In genomic region chr11:44861829-44862545, GRCh38 we compare ENCODE assay signal across 8 cellular contexts.
DNase-seq lines count a peak whose midpoint lies in the region; ATAC-seq and TF ChIP-seq lines count a peak whose summit lies in the region.

No MANE protein-coding gene starts in this region.

- intact Hi-C loops in PC-3 (cut with micrococcal nuclease) (loop anchor here (1.0 kb wide), 1 partner anchor 10 kb away; no protein-coding TSS in a partner anchor), ovary (cut with DNase I) (no loop called here)

- H3K27me3 ChIP-seq in PC-3 (ENCODE audit: low read length) = no peaks in the 10 kb centered on the region
- H3K27me3 ChIP-seq in ovary = no peaks in the 10 kb centered on the region

- H3K79me2 ChIP-seq in PC-3 (ENCODE audit: low read length) = no peaks in the 10 kb centered on the region

- H2AFZ ChIP-seq in PC-3 (ENCODE audit: low read length) = 0 out of 2 replicates have a peak overlapping the region, but pooled peaks have one; percentile 22

- CTCF ChIA-PET in PC-3 (lab: Charles Lee) = interaction anchor here (0.6 to 1.0 kb wide), 3 partner anchors 49 to 241 kb away, joined by 3 to 8 read pairs (median 3); no protein-coding TSS in a partner anchor

- no peak overlapping the region for H3K9ac ChIP-seq in PC-3 (ENCODE audit: low read length)

- peak overlapping the region; percentile 64 for H3K4me2 ChIP-seq in PC-3 (ENCODE audit: low read length)

- no peaks in the 10 kb centered on the region for H4K20me1 ChIP-seq in PC-3 (ENCODE audit: low read length)

- no peaks in the 10 kb centered on the region for H3F3A ChIP-seq in PC-3 (ENCODE audit: low read length, unreplicated experiment)

- peak; percentile 100 for ATAC-seq in GM18907 (IDR thresholded peaks at IDR 0.05; ENCODE audit: unreplicated experiment)
- peak; percentile 100 for ATAC-seq in HG03097 (IDR thresholded peaks at IDR 0.05; ENCODE audit: low FRiP score, unreplicated experiment)
- peak; percentile 99 for ATAC-seq in PC-3

- H3K4me1 ChIP-seq in PC-3 (ENCODE audit: insufficient read depth, low read length) (peaks cover 16% of the 10 kb centered on the region), ovary (ENCODE audit: insufficient read depth) (peaks cover 7% of the 10 kb centered on the region)

- H3K9me2 ChIP-seq in PC-3 (replicated peaks; ENCODE audit: low read length) = no peaks in the 10 kb centered on the region

- H3K27ac ChIP-seq in PC-3 (ENCODE audit: low read length) (peak overlapping the region; percentile 47), ovary (peak overlapping the region in 1 of 2 donors; percentile 43)

- DNase-seq in A172 (ENCODE audit: low spot score) (peak; percentile 99), PC-3 (peak; percentile 97), fibroblast of peridontal ligament (ENCODE audit: extremely low read depth) (peak; percentile 98), ovary (peak; percentile 72 to 85 (median 77)), ureter (ENCODE audit: low spot score) (peak; percentile 86)
- DNase-seq in activated T-cell treated with anti-CD3 and anti-CD28 coated beads, Interleukin-2, amount 50 U/mL, for 48 hours = peak; percentile 88 to 90

- no peaks in the 10 kb centered on the region for H3K36me3 ChIP-seq in PC-3 (ENCODE audit: low read depth, low read length)
- no peaks in the 10 kb centered on the region for H3K36me3 ChIP-seq in ovary

- no peak for TF ChIP-seq POLR2A in ovary (IDR thresholded peaks at IDR 0.05)

- BruUV-seq in PC-3 (replicated peaks; lab: Mats Ljungman, UMichigan) = no TSS peak

- no peak for TF ChIP-seq EP300 in ovary (IDR thresholded peaks at IDR 0.05)

- H3K4me3 ChIP-seq in PC-3 (ENCODE audit: low read length) (no peak overlapping the region), ovary (no peak overlapping the region)

- H3K9me3 ChIP-seq in PC-3 (ENCODE audit: low read length) = no peaks in the 10 kb centered on the region
- H3K9me3 ChIP-seq in ovary = no peaks in the 10 kb centered on the region

- POLR2A ChIA-PET in PC-3 (lab: Charles Lee; ENCODE audit: unreplicated experiment) = interaction anchor here (0.5 to 0.6 kb wide), 2 partner anchors 8 to 245 kb away, joined by 3 to 4 read pairs; no protein-coding TSS in a partner anchor

- TF ChIP-seq CTCF in PC-3 (conservative IDR thresholded peaks at IDR 0.05; ENCODE audit: low read depth, low read length) = no peak
- TF ChIP-seq CTCF in ovary (IDR thresholded peaks at IDR 0.05) = no peak

- WGBS in ovary, 3 donors = 29 to 33% (median 30%) methylated on average over 19 of the region's 19 CpGs
